In genomic region chr9:7536310-7536939, GRCh38 we compare ENCODE assay signal across 9 cellular contexts.
DNase-seq lines count a peak whose midpoint lies in the region; ATAC-seq and TF ChIP-seq lines count a peak whose summit lies in the region.
"Had no signal": no experiment of that assay in that cellular context is flagged by ENCODE, and none has a peak within 500 bp of the region (broad histone marks: within the 10 kb centered on the region; RNA-seq: fewer than 3 reads in every experiment).

No MANE protein-coding gene starts in this region.

- ATAC-seq in GM18511 (IDR thresholded peaks at IDR 0.05; ENCODE audit: unreplicated experiment) (peak; percentile 84), HG02852 (IDR thresholded peaks at IDR 0.05; ENCODE audit: unreplicated experiment) (peak; percentile 80)
- peak; percentile 60 for ATAC-seq in activated CD8-positive, alpha-beta memory T cell treated with anti-CD3 and anti-CD28 coated beads, Interleukin-2, amount 10 ng/mL, durations not matched to agents 7 days and 5 days

- CTCF ChIA-PET in activated CD8-positive, alpha-beta memory T cell treated with anti-CD3 and anti-CD28 coated beads, Interleukin-2, amount 10 ng/mL, durations not matched to agents 7 days and 5 days (lab: Charles Lee), result interaction anchor here (1.3 kb wide), 1 partner anchor 132 kb away, joined by 3 read pairs; no protein-coding TSS in a partner anchor

- peaks cover 0 to 2% (median 0%) of the 10 kb centered on the region in 7 donors for H3K9me3 Mint-ChIP-seq in CD14-positive monocyte
- H3K9me3 Mint-ChIP-seq in activated CD8-positive, alpha-beta memory T cell treated with anti-CD3 and anti-CD28 coated beads, Interleukin-2, amount 10 ng/mL, durations not matched to agents 7 days and 5 days (ENCODE audit: low read depth), result no peaks in the 10 kb centered on the region
- H3K9me3 Mint-ChIP-seq: T-cell had no signal

- no peaks in the 10 kb centered on the region for H3K36me3 Mint-ChIP-seq in CD14-positive monocyte
- H3K36me3 Mint-ChIP-seq in activated CD8-positive, alpha-beta memory T cell treated with anti-CD3 and anti-CD28 coated beads, Interleukin-2, amount 10 ng/mL, durations not matched to agents 7 days and 5 days, result peaks cover 8% of the 10 kb centered on the region
- H3K36me3 Mint-ChIP-seq: T-cell had no signal

- no peaks in the 10 kb centered on the region for H3K4me1 Mint-ChIP-seq in CD14-positive monocyte
- H3K4me1 Mint-ChIP-seq in activated CD8-positive, alpha-beta memory T cell treated with anti-CD3 and anti-CD28 coated beads, Interleukin-2, amount 10 ng/mL, durations not matched to agents 7 days and 5 days, result peaks cover 35% of the 10 kb centered on the region
- H3K4me1 Mint-ChIP-seq: T-cell had no signal

- intact Hi-C loops in CD14-positive monocyte (cut with micrococcal nuclease) (no loop called here), head of caudate nucleus (cut with DNase I) (loop anchor here (5.0 kb wide), 1 partner anchor 139 kb away; no protein-coding TSS in a partner anchor)

- H3K27me3 Mint-ChIP-seq in CD14-positive monocyte (ENCODE audit: low read depth in 3 of 3), result peaks cover 0 to 2% (median 0%) of the 10 kb centered on the region in 3 donors
- H3K27me3 Mint-ChIP-seq in activated CD8-positive, alpha-beta memory T cell treated with anti-CD3 and anti-CD28 coated beads, Interleukin-2, amount 10 ng/mL, durations not matched to agents 7 days and 5 days, result peaks cover 24% of the 10 kb centered on the region

- DNase-seq in CD14-positive monocyte (ENCODE audit: low spot score) (no peak), NCI-H146 treated with DMSO at 0.1 percent for 48 hours (lab: John Stamatoyannopoulos, UW; ENCODE audit: unreplicated experiment) (peak; percentile 84), head of caudate nucleus (peak in 36 of 42 donors; percentile 5 to 82 (median 50)), retinal pigment epithelial cell (ENCODE audit: low read depth) (no peak), NCI-H2171 (lab: John Stamatoyannopoulos, UW) (no peak)
- peak; percentile 66 for DNase-seq in activated CD8-positive, alpha-beta memory T cell treated with anti-CD3 and anti-CD28 coated beads, Interleukin-2, amount 10 ng/mL, durations not matched to agents 7 days and 5 days

- no peak overlapping the region for H3K4me3 ChIP-seq in retinal pigment epithelial cell (ENCODE audit: low read length)

- TF ChIP-seq CTCF in CD14-positive monocyte (IDR thresholded peaks at IDR 0.05) (peak; percentile 57), retinal pigment epithelial cell (conservative IDR thresholded peaks at IDR 0.05; ENCODE audit: low read depth, low read length) (peak; percentile 72)

- no peak overlapping the region for H3K27ac Mint-ChIP-seq in CD14-positive monocyte
- no peak overlapping the region for H3K27ac Mint-ChIP-seq in activated CD8-positive, alpha-beta memory T cell treated with anti-CD3 and anti-CD28 coated beads, Interleukin-2, amount 10 ng/mL, durations not matched to agents 7 days and 5 days
- H3K27ac Mint-ChIP-seq: T-cell had no signal

- no peak overlapping the region for H3K4me3 Mint-ChIP-seq in CD14-positive monocyte
- no peak overlapping the region for H3K4me3 Mint-ChIP-seq in activated CD8-positive, alpha-beta memory T cell treated with anti-CD3 and anti-CD28 coated beads, Interleukin-2, amount 10 ng/mL, durations not matched to agents 7 days and 5 days
- H3K4me3 Mint-ChIP-seq: T-cell had no signal

Comparison
In these comparisons a context has a peak if more than half of its experiments do, and no peak if none do; other contexts are left out.
1. DNase-seq: peak in NCI-H146 treated with DMSO at 0.1 percent for 48 hours (single experiment), activated CD8-positive, alpha-beta memory T cell treated with anti-CD3 and anti-CD28 coated beads, Interleukin-2, amount 10 ng/mL, durations not matched to agents 7 days and 5 days (single experiment) and head of caudate nucleus (36 of 42); none in CD14-positive monocyte (single experiment), retinal pigment epithelial cell (single experiment) and NCI-H2171 (single experiment).
2. Peak in every context shown above with its lines, with median percentiles within 50 percentile points of each other: ATAC-seq.